17 cellular contexts compared by ENCODE assay signal in the genomic region with DNA sequence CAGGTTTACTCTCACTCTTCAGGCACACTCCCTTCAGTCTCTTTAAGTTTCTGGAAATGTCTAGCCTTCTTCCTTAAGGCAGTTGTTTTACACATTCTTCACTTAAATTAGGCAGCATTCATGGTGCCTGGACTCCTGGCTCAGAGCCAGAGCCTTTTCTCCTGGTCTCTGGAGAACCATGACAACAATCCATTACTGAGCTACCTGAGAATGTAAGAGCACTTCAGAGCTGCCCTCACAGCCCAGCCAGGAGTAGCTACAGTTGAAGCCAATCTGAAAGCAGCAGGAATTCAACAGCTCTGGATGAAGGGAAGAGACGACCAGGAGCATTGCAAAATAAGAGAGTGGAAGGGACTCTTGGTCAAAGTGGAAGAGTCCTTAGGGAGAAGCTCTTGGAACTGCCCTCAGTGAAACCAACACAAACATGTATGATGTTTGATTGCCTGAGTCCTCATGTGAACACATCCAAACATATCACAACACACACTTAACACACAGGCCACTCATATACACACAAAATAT.
DNase-seq lines count a peak whose midpoint lies in the region; ATAC-seq and TF ChIP-seq lines count a peak whose summit lies in the region.
"Had no signal": no experiment of that assay in that cellular context is flagged by ENCODE, and none has a peak within 500 bp of the region (broad histone marks: within the 10 kb centered on the region; RNA-seq: fewer than 3 reads in every experiment).

No MANE protein-coding gene starts in this region.

- H3K27ac ChIP-seq in left ventricle myocardium inferior (replicated peaks) (no peak overlapping the region), thyroid gland (no peak overlapping the region), colonic mucosa (no peak overlapping the region)
- H3K27ac ChIP-seq: adrenal gland, spleen, vagina had no signal

- ATAC-seq in Right ventricle myocardium superior (ENCODE audit: poor library complexity) = peak; percentile 66
- no peak for ATAC-seq in HG03432 (IDR thresholded peaks at IDR 0.05; ENCODE audit: unreplicated experiment)
- ATAC-seq: T-cell had no signal

- no peaks in the 10 kb centered on the region for H3K36me3 ChIP-seq in left ventricle myocardium inferior
- H3K36me3 ChIP-seq in NT2/D1 (ENCODE audit: insufficient read depth, insufficient read length, low read length) = no peaks in the 10 kb centered on the region
- H3K36me3 ChIP-seq in thyroid gland = no peaks in the 10 kb centered on the region
- no peaks in the 10 kb centered on the region for H3K36me3 ChIP-seq in colonic mucosa
- H3K36me3 ChIP-seq: adrenal gland, HAP-1, spleen, vagina had no signal

- intact Hi-C loops in Right ventricle myocardium superior (cut with DNase I) (no loop called here), left ventricle myocardium inferior (cut with micrococcal nuclease) (no loop called here), thyroid gland (cut with DNase I) (no loop called here), colonic mucosa (cut with DNase I) (no loop called here)

- WGBS in thyroid gland, 2 donors = 12 to 28% methylated on average over 1 of the region's 1 CpG

- H3K4me3 ChIP-seq in left ventricle myocardium inferior (no peak overlapping the region), NT2/D1 (ENCODE audit: insufficient read length, low read depth) (no peak overlapping the region), thyroid gland (replicated peaks in 1 of 3) (no peak overlapping the region), colonic mucosa (no peak overlapping the region)
- H3K4me3 ChIP-seq: adrenal gland, HAP-1, spleen, vagina had no signal

- TF ChIP-seq POLR2A in thyroid gland (IDR thresholded peaks at IDR 0.05) = no peak

- H3K4me1 ChIP-seq in left ventricle myocardium inferior (no peaks in the 10 kb centered on the region), NT2/D1 (ENCODE audit: insufficient read depth, insufficient read length) (peaks cover 3% of the 10 kb centered on the region), thyroid gland (peaks cover 0 to 5% of the 10 kb centered on the region in 2 donors), colonic mucosa (no peaks in the 10 kb centered on the region)
- H3K4me1 ChIP-seq: adrenal gland, HAP-1, spleen had no signal

- no peak for TF ChIP-seq CTCF in left ventricle myocardium inferior (IDR thresholded peaks at IDR 0.05; ENCODE audit: borderline replicate concordance)
- no peak for TF ChIP-seq CTCF in thyroid gland (IDR thresholded peaks at IDR 0.05)
- TF ChIP-seq CTCF in colonic mucosa (IDR thresholded peaks at IDR 0.05) = no peak

- H3K27me3 ChIP-seq in left ventricle myocardium inferior (ENCODE audit: low read depth) (no peaks in the 10 kb centered on the region), NT2/D1 (ENCODE audit: insufficient read depth, insufficient read length) (no peaks in the 10 kb centered on the region), thyroid gland (no peaks in the 10 kb centered on the region), colonic mucosa (no peaks in the 10 kb centered on the region)
- H3K27me3 ChIP-seq: adrenal gland, spleen, vagina had no signal

- no peak overlapping the region for H3K9ac ChIP-seq in NT2/D1 (ENCODE audit: insufficient read length, low read depth)
- H3K9ac ChIP-seq in colonic mucosa (ENCODE audit: low read depth in 2 of 2, low read length in 2 of 2) = no peak overlapping the region

- H3K9me3 ChIP-seq in left ventricle myocardium inferior (replicated peaks) = peaks cover 11% of the 10 kb centered on the region
- H3K9me3 ChIP-seq in NT2/D1 (ENCODE audit: insufficient read depth, low read length) = no peaks in the 10 kb centered on the region
- H3K9me3 ChIP-seq in thyroid gland = no peaks in the 10 kb centered on the region
- H3K9me3 ChIP-seq in colonic mucosa = no peaks in the 10 kb centered on the region
- H3K9me3 ChIP-seq: adrenal gland, HAP-1, vagina had no signal

- DNase-seq in Right ventricle myocardium superior (no peak), left ventricle myocardium inferior (no peak), NCI-H2107 (lab: John Stamatoyannopoulos, UW) (peak; percentile 68), NT2/D1 (ENCODE audit: low read depth, low spot score) (peak; percentile 28), thyroid gland (peak; percentile 71 to 85), dedifferentiated amniotic fluid mesenchymal stem cell (ENCODE audit: extremely low spot score) (no peak), colonic mucosa (no peak)
- DNase-seq: activated CD4-positive, alpha-beta T cell treated with anti-CD3 and anti-CD28 coated beads, Interleukin-2, amount 10 ng/mL, durations not matched to agents 24 days and 14 days; activated effector memory CD4-positive, alpha-beta T cell treated with anti-CD3 and anti-CD28 coated beads, Interleukin-2, amount 50 U/mL, for 16 hours; adrenal gland; dermis blood vessel endothelial cell; foreskin fibroblast; spleen; T-cell had no signal

Comparison
In these comparisons a context has a peak if more than half of its experiments do, and no peak if none do; other contexts are left out.
1. DNase-seq: peak in NCI-H2107 (single experiment), NT2/D1 (single experiment) and thyroid gland (2 of 2); none in Right ventricle myocardium superior (single experiment), left ventricle myocardium inferior (single experiment), dedifferentiated amniotic fluid mesenchymal stem cell (single experiment) and colonic mucosa (single experiment).